Comparison of ENCODE assay signal across 10 cellular contexts in genomic region chr5:108820983-108821382, GRCh38.
"Had no signal": no experiment of that assay in that cellular context is flagged by ENCODE, and none has a peak within 500 bp of the region (broad histone marks: within the 10 kb centered on the region; RNA-seq: fewer than 3 reads in every experiment).

No MANE protein-coding gene starts in this region.

- H3K9me3 Mint-ChIP-seq: H9, HFFc6 had no signal

- H3K4me3 Mint-ChIP-seq: GM23338, H9, HFFc6, IgD-negative memory B cell had no signal

- H3K4me3 ChIP-seq: GM23338 had no signal

- H2AFZ ChIP-seq: GM23338 had no signal

- H3K27ac ChIP-seq: HL-60 had no signal

- H3K27me3 Mint-ChIP-seq: IgD-negative memory B cell had no signal

- H3K27ac Mint-ChIP-seq: GM23338, H9, HFFc6, IgD-negative memory B cell had no signal

- FAIRE-seq: H1, H54, HepG2 had no signal

- ATAC-seq: GM23338, HepG2 had no signal

- H3K4me2 ChIP-seq: GM23338 had no signal

- DNase-seq: H9, HCEC 1CT, HFFc6, KBM-7 had no signal
